23 cellular contexts compared by ENCODE assay signal in genomic region chr5:154178661-154179060, GRCh38.
"Had no signal": no experiment of that assay in that cellular context is flagged by ENCODE, and none has a peak within 500 bp of the region (broad histone marks: within the 10 kb centered on the region; RNA-seq: fewer than 3 reads in every experiment).

No MANE protein-coding gene starts in this region.

- H3K27me3 ChIP-seq: hepatocyte, sigmoid colon, transverse colon, vagina had no signal

- DNase-seq: activated CD4-positive, alpha-beta memory T cell treated with anti-CD3 and anti-CD28 coated beads, Interleukin-2, amount 10 ng/mL, durations not matched to agents 7 days and 5 days; activated CD4-positive, alpha-beta T cell treated with anti-CD3 and anti-CD28 coated beads, Interleukin-2, amount 10 ng/mL, durations not matched to agents 24 days and 14 days; activated CD4-positive, CD25-positive, alpha-beta regulatory T cell; activated gamma-delta T cell; activated naive CD4-positive, alpha-beta T cell treated with anti-CD3 and anti-CD28 coated beads, Interleukin-2, amount 50 U/mL, for 16 hours; activated naive CD8-positive, alpha-beta T cell treated with anti-CD3 and anti-CD28 coated beads, Interleukin-2, amount 50 U/mL, for 24 hours; effector CD4-positive, alpha-beta T cell; foreskin keratinocyte; glutamatergic neuron; immature natural killer cell; mesenchymal stem cell; mucosa of descending colon; nephron progenitor cell; nucleus accumbens; sigmoid colon; stimulated activated CD4-positive, alpha-beta T cell treated with anti-CD3 and anti-CD28 coated beads, Interleukin-2, amount 100 ng/mL, for 48 hours; stimulated activated CD8-positive, alpha-beta memory T cell treated with anti-CD3 and anti-CD28 coated beads, Interleukin-4, amount 100 ng/mL, for 48 hours; stimulated activated naive B cell treated with anti-CD40 and anti-IgM and Interleukin-4, amounts not matched to agents 10 μg/mL and 1 μg/mL and 100 μg/mL, for 72 hours; T-helper 17 cell; transverse colon had no signal

- H3K9me3 ChIP-seq: mucosa of descending colon, sigmoid colon, transverse colon, vagina had no signal

- H3K4me1 ChIP-seq: foreskin keratinocyte had no signal

- H3K27ac ChIP-seq: cardiac muscle cell, foreskin keratinocyte, hepatocyte, sigmoid colon, transverse colon, vagina had no signal

- H3K4me2 ChIP-seq: hepatocyte had no signal

- H2AFZ ChIP-seq: hepatocyte had no signal

- ATAC-seq: activated naive CD8-positive, alpha-beta T cell treated with anti-CD3 and anti-CD28 coated beads, Interleukin-2, amount 50 U/mL, for 24 hours; foreskin keratinocyte; mucosa of descending colon; stimulated activated naive B cell treated with anti-CD40 and anti-IgM and Interleukin-4, amounts not matched to agents 10 μg/mL and 1 μg/mL and 100 μg/mL, for 72 hours; T-helper 17 cell had no signal

- H3K79me2 ChIP-seq: hepatocyte had no signal

- H3K4me3 ChIP-seq: cardiac muscle cell, hepatocyte, mucosa of descending colon, sigmoid colon, transverse colon, vagina had no signal

- H3K36me3 ChIP-seq: cardiac muscle cell, sigmoid colon, transverse colon, vagina had no signal
